ENCODE assay signal across 17 cellular contexts in the genomic region with DNA sequence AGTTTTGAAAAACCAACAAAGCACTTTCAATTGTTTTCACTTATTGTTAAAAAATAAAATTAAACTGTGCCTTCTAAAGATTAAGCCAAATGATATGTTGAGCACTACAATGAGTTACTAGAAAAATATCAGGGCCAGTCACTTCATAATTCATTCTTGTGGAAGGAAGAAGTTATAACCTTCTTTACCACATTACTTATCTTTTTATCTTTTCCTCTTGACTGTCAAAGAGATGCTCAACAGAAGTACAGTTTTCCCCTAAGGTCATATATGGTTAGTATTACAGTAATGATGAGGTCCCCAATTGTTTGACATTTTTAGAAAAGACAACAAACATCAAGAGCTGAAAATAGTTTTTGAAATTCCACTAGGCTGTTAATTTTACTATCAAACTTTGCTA. TPM values are rescaled to one million over a fixed set of nuclear protein-coding genes. Genes with fewer than 3 reads are reported as not detected.
A peak's percentile ranks its signal among the peaks of the same experiment; 100 is the strongest.
DNase-seq lines count a peak whose midpoint lies in the region; ATAC-seq, FAIRE-seq and TF ChIP-seq lines count a peak whose summit lies in the region.
"Had no signal": no experiment of that assay in that cellular context is flagged by ENCODE, and none has a peak within 500 bp of the region (broad histone marks: within the 10 kb centered on the region; RNA-seq: fewer than 3 reads in every experiment).

No MANE protein-coding gene starts in this region.

- no peaks in the 10 kb centered on the region for H3K27me3 Mint-ChIP-seq in activated CD4-positive, alpha-beta T cell treated with anti-CD3 and anti-CD28 coated beads, Interleukin-2, amount 10 ng/mL, durations not matched to agents 24 days and 14 days
- no peaks in the 10 kb centered on the region for H3K27me3 Mint-ChIP-seq in T-cell

- RAD21 ChIA-PET in GM12878 (lab: Charles Lee; ENCODE audit: unreplicated experiment): interaction anchor here (0.7 to 7.4 kb wide), 13 partner anchors 10 to 195 kb away, joined by 3 to 53 read pairs (median 4); no protein-coding TSS in a partner anchor

- no peak for DNase-seq in activated CD4-positive, alpha-beta T cell treated with anti-CD3 and anti-CD28 coated beads, Interleukin-2, amount 10 ng/mL, durations not matched to agents 24 days and 14 days
- no peak for DNase-seq in activated CD4-positive, alpha-beta T cell treated with anti-CD3 and anti-CD28 coated beads for 48 hours
- DNase-seq in T-cell (no peak), GM12878 (ENCODE audit: low read depth, low spot score) (no peak), activated gamma-delta T cell treated with Interleukin-2 at 50 U/mL for 16 hours (no peak), A673 (ENCODE audit: low spot score) (no peak), AG08395 (ENCODE audit: low spot score) (no peak)
- DNase-seq: body of pancreas, NCI-H2081 treated with DMSO at 0.1 percent for 48 hours, NCI-H526 treated with DMSO at 0.1 percent for 48 hours, occipital lobe had no signal

- peak overlapping the region; percentile 89 for H3K27ac Mint-ChIP-seq in activated CD4-positive, alpha-beta T cell treated with anti-CD3 and anti-CD28 coated beads, Interleukin-2, amount 10 ng/mL, durations not matched to agents 24 days and 14 days
- peak overlapping the region; percentile 62 to 77 for H3K27ac Mint-ChIP-seq in T-cell

- CTCF ChIA-PET in T-cell (lab: Charles Lee) (interaction anchor here (1.5 to 1.8 kb wide), 2 partner anchors 16 to 194 kb away, joined by 5 to 6 read pairs; no protein-coding TSS in a partner anchor), GM12878 (lab: Yijun Ruan, JAX) (interaction anchor here (1.2 to 4.7 kb wide), 3 partner anchors 8 to 183 kb away, joined by 4 to 26 read pairs (median 4); no protein-coding TSS in a partner anchor), A673 (lab: Charles Lee) (no interaction called here)

- FAIRE-seq in GM12878 (lab: Jason Lieb, UNC): no peak
- FAIRE-seq: A204.1 had no signal

- no peaks in the 10 kb centered on the region for H3K9me3 ChIP-seq in GM12878 (replicated peaks; ENCODE audit: control insufficient read depth, insufficient read depth, low read length)
- H3K9me3 ChIP-seq in parathyroid adenoma (ENCODE audit: control insufficient read depth, low read length): no peaks in the 10 kb centered on the region
- H3K9me3 ChIP-seq in A673 (ENCODE audit: low read depth, low read length, poor library complexity, severe bottlenecking): no peaks in the 10 kb centered on the region
- H3K9me3 ChIP-seq: body of pancreas had no signal

- H3K36me3 Mint-ChIP-seq in activated CD4-positive, alpha-beta T cell treated with anti-CD3 and anti-CD28 coated beads, Interleukin-2, amount 10 ng/mL, durations not matched to agents 24 days and 14 days (ENCODE audit: low read depth): peaks cover 49% of the 10 kb centered on the region
- H3K36me3 Mint-ChIP-seq in T-cell: peaks cover 33% of the 10 kb centered on the region

- peaks cover 2% of the 10 kb centered on the region; the same call in 1 of the 2 replicates for H4K20me1 ChIP-seq in GM12878 (ENCODE audit: control insufficient read depth, insufficient read depth)

- no peak for TF ChIP-seq CTCF in GM12878 (IDR thresholded peaks at IDR 0.05 in 2 of 3, conservative IDR thresholded peaks at IDR 0.05 in 1 of 3; ENCODE audit: control insufficient read depth in 2 of 3, extremely low read depth in 1 of 3, insufficient read depth in 1 of 3, low read depth in 3 of 3, low read length in 3 of 3)
- TF ChIP-seq CTCF in parathyroid adenoma (IDR thresholded peaks at IDR 0.05): no peak
- no peak for TF ChIP-seq CTCF in A673 (conservative IDR thresholded peaks at IDR 0.05; ENCODE audit: low read depth, low read length)

- ATAC-seq in T-cell (replicated peaks in 1 of 4) (peak; percentile 48 to 73 (median 52)), GM12878 (no peak)
- ATAC-seq: body of pancreas, HCT116 had no signal

- H3K79me2 ChIP-seq in GM12878 (ENCODE audit: control insufficient read depth, insufficient read depth, low read length) (peaks cover 100% of the 10 kb centered on the region), parathyroid adenoma (peaks cover 34% of the 10 kb centered on the region)

- H3K9me3 Mint-ChIP-seq in activated CD4-positive, alpha-beta T cell treated with anti-CD3 and anti-CD28 coated beads, Interleukin-2, amount 10 ng/mL, durations not matched to agents 24 days and 14 days: peaks cover 4% of the 10 kb centered on the region
- H3K9me3 Mint-ChIP-seq in T-cell: no peaks in the 10 kb centered on the region

- H2AFZ ChIP-seq in GM12878 (ENCODE audit: control insufficient read depth, low read depth, low read length) (no peak overlapping the region), parathyroid adenoma (no peak overlapping the region)

- peak overlapping the region; percentile 60 for H3K4me3 Mint-ChIP-seq in activated CD4-positive, alpha-beta T cell treated with anti-CD3 and anti-CD28 coated beads, Interleukin-2, amount 10 ng/mL, durations not matched to agents 24 days and 14 days
- H3K4me3 Mint-ChIP-seq in T-cell: peak overlapping the region in 1 of 3 donors; percentile 46

- TF ChIP-seq POLR2A in GM12878 (IDR thresholded peaks at IDR 0.05; ENCODE audit: low read depth, low read length): no peak

- TF ChIP-seq EP300 in GM12878 (IDR thresholded peaks at IDR 0.05; ENCODE audit: borderline replicate concordance in 1 of 2, control insufficient read depth in 1 of 2, low read depth in 2 of 2, low read length in 2 of 2): no peak

- SMC1A ChIA-PET in GM12878 (lab: Charles Lee; ENCODE audit: uncharacterized antibody, unreplicated experiment): interaction anchor here (0.9 to 23.5 kb wide), 11 partner anchors 13 to 194 kb away, joined by 3 to 495 read pairs (median 6); no protein-coding TSS in a partner anchor

- peaks cover 52% of the 10 kb centered on the region for H3K4me1 ChIP-seq in GM12878 (ENCODE audit: control insufficient read depth, insufficient read depth, low read length)
- H3K4me1 ChIP-seq in parathyroid adenoma: peaks cover 6% of the 10 kb centered on the region
- peaks cover 32% of the 10 kb centered on the region for H3K4me1 ChIP-seq in A673 (ENCODE audit: insufficient read depth, low read length, poor library complexity, severe bottlenecking)

- H3K27me3 ChIP-seq in GM12878 (replicated peaks in 1 of 2; ENCODE audit: control insufficient read depth in 2 of 2, insufficient read depth in 2 of 2, low read length in 1 of 2) (no peaks in the 10 kb centered on the region), parathyroid adenoma (ENCODE audit: control insufficient read depth, insufficient read depth, low read length) (no peaks in the 10 kb centered on the region), A673 (replicated peaks; ENCODE audit: insufficient read depth, low read depth, low read length, poor library complexity) (no peaks in the 10 kb centered on the region)
- H3K27me3 ChIP-seq: body of pancreas had no signal

- in situ Hi-C loops in GM12878 (cut with MboI): loop anchor here (5.0 kb wide), 1 partner anchor 192 kb away; no protein-coding TSS in a partner anchor

- H3K36me3 ChIP-seq in GM12878 (ENCODE audit: control insufficient read depth in 2 of 2, insufficient read depth in 2 of 2, low read length in 1 of 2) (peaks cover 0 to 31% of the 10 kb centered on the region in 2 experiments; a peak in 2 of 4 replicates), parathyroid adenoma (ENCODE audit: control insufficient read depth, insufficient read depth, low read length) (no peaks in the 10 kb centered on the region), A673 (ENCODE audit: insufficient read depth, low read length, poor library complexity, severe bottlenecking) (no peaks in the 10 kb centered on the region)

- no peak overlapping the region for H3K4me3 ChIP-seq in GM12878
- no peak overlapping the region for H3K4me3 ChIP-seq in parathyroid adenoma (ENCODE audit: low read depth, low read length)
- H3K4me3 ChIP-seq in A673 (ENCODE audit: low read depth, low read length, poor library complexity, severe bottlenecking): no peak overlapping the region
- H3K4me3 ChIP-seq: body of pancreas, lung, skin epidermis had no signal

- H3K9ac ChIP-seq in GM12878 (ENCODE audit: control insufficient read depth, insufficient read depth, low read length): no peak overlapping the region
- H3K9ac ChIP-seq in parathyroid adenoma: no peak overlapping the region

- no TSS peak for BruUV-seq in GM12878 (replicated peaks; lab: Mats Ljungman, UMichigan)
- BruUV-seq in A673 (replicated peaks; lab: Mats Ljungman, UMichigan): no TSS peak

- no peak for TF ChIP-seq RAD21 in GM12878 (IDR thresholded peaks at IDR 0.05; ENCODE audit: insufficient read depth, low read depth, low read length)

- peak overlapping the region; percentile 19; the same call in 1 of the 2 replicates for H3K4me2 ChIP-seq in GM12878 (ENCODE audit: control insufficient read depth, insufficient read depth)
- H3K4me2 ChIP-seq in parathyroid adenoma (ENCODE audit: low read length): peak overlapping the region; percentile 2

- H3K4me1 Mint-ChIP-seq in activated CD4-positive, alpha-beta T cell treated with anti-CD3 and anti-CD28 coated beads, Interleukin-2, amount 10 ng/mL, durations not matched to agents 24 days and 14 days: peaks cover 70% of the 10 kb centered on the region
- peaks cover 79 to 84% (median 83%) of the 10 kb centered on the region in 3 donors for H3K4me1 Mint-ChIP-seq in T-cell

- no peak overlapping the region for H3K27ac ChIP-seq in GM12878 (ENCODE audit: control insufficient read depth, insufficient read depth)
- no peak overlapping the region for H3K27ac ChIP-seq in parathyroid adenoma
- H3K27ac ChIP-seq in A673 (ENCODE audit: low read depth, low read length, poor library complexity, severe bottlenecking): no peak overlapping the region
- H3K27ac ChIP-seq: body of pancreas, RWPE1 had no signal

- intact Hi-C loops in activated CD4-positive, alpha-beta T cell treated with anti-CD3 and anti-CD28 coated beads, Interleukin-2, amount 10 ng/mL, durations not matched to agents 24 days and 14 days (cut with micrococcal nuclease): loop anchor here (1.0 to 10.0 kb wide), 5 partner anchors 8 to 850 kb away; a partner anchor contains a TSS
- intact Hi-C loops in GM12878 (cut with micrococcal nuclease; ENCODE audit: unreplicated experiment) (no loop called here), A673 (cut with micrococcal nuclease; ENCODE audit: unreplicated experiment) (no loop called here)

- POLR2A ChIA-PET in T-cell (lab: Charles Lee): interaction anchor here (0.6 to 1.1 kb wide), 6 partner anchors 8 to 276 kb away, joined by 3 to 4 read pairs (median 4); no protein-coding TSS in a partner anchor
- POLR2A ChIA-PET in GM12878 (lab: Charles Lee): interaction anchor here (1.1 to 2.3 kb wide), 6 partner anchors 8 to 73 kb away, joined by 3 to 11 read pairs (median 4); no protein-coding TSS in a partner anchor
- POLR2A ChIA-PET in A673 (lab: Charles Lee; ENCODE audit: low non-redundant PET): interaction anchor here (0.6 kb wide), 1 partner anchor 225 kb away, joined by 3 read pairs; no protein-coding TSS in a partner anchor

RNA-seq across cellular contexts. Expression of a gene that starts 9.4 kb away (rescaled TPM):
- 31.9 and 33.8 TPM in 2 replicates for total RNA-seq in activated CD4-positive, alpha-beta T cell treated with anti-CD3 and anti-CD28 coated beads, Interleukin-2, amount 10 ng/mL, durations not matched to agents 24 days and 14 days
- total RNA-seq in T-cell (100 to 1,000 TPM in 2 of 5 donors, 10 to 100 TPM in 3; 41.9 to 195 (median 50.4) TPM), GM12878 (2014; rRNA removed) (40.7 and 46.1 TPM in 2 replicates), GM12878 (2014; rRNA removed; fragmentation: Illumina TruSeq; extraction: Trizol) (32.9 and 33.9 TPM in 2 replicates), GM12878 (2021) (54.6 and 55.4 TPM in 2 replicates), A673 (2021) (35.1 and 36.9 TPM in 2 replicates)
- total RNA-seq in GM12878 (2013; cell fraction: nucleolus; rRNA removed): 104 and 128 TPM in 2 replicates
- 19.2 TPM for polyA plus RNA-seq in GM12878 (2011; ENCODE audit: low read depth)
- polyA plus RNA-seq in GM12878 (2011; rRNA removed) (92.0 and 137 TPM in 2 replicates), GM12878 (2014; fragmentation: Illumina TruSeq; extraction: Trizol) (38.9 and 47.6 TPM in 2 replicates), GM12878 (2014; fragmentation: Nextera tagmentation; extraction: Ambion mirVana) (10 to 100 TPM; 12.1 to 13.2 TPM), GM12878 (2014; rRNA removed) (35.0 and 36.7 TPM in 2 replicates), GM12878 (2016; fragmentation: Nextera tagmentation; extraction: Ambion mirVana) (10 to 100 TPM; 43.9 to 45.3 TPM)
- 36.5 and 40.9 TPM in 2 replicates for polyA plus RNA-seq in GM12878 (2011; cell fraction: cytosol; rRNA removed)
- polyA plus RNA-seq in GM12878 (2011; cell fraction: nucleus; rRNA removed): 48.4 and 49.6 TPM in 2 replicates
- 24.6 and 25.7 TPM in 2 replicates for polyA plus RNA-seq in GM12878 (2012)
- 60.6 and 77.2 TPM in 2 replicates for polyA minus RNA-seq in GM12878 (2011; rRNA and poly(A)+ RNA removed)
- 25.8 and 30.8 TPM in 2 replicates for polyA minus RNA-seq in GM12878 (2011; cell fraction: cytosol; rRNA and poly(A)+ RNA removed)
- polyA minus RNA-seq in GM12878 (2011; cell fraction: nucleus; rRNA and poly(A)+ RNA removed): 71.6 and 122 TPM in 2 replicates
